14 cellular contexts compared by ENCODE assay signal in the genomic region with DNA sequence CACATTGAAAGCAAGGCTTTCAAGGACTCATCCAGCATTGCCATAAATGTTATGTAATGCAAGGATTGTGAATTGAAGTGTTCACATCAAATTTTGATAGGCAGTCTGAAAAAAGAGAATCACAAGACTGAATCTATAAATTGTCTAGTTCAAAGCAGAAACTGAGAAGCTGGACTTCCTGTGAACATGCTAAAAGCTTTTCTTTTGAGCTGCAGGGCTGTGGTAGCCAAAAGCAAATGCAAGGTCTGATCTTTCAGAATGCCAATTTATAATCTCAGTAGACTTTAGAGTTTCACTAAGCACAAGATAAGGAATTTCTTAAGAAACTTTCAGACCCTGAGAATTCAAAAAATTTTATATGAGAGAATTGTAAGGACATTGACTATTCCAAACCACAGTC.
DNase-seq lines count a peak whose midpoint lies in the region; ATAC-seq and TF ChIP-seq lines count a peak whose summit lies in the region.
"Had no signal": no experiment of that assay in that cellular context is flagged by ENCODE, and none has a peak within 500 bp of the region (broad histone marks: within the 10 kb centered on the region; RNA-seq: fewer than 3 reads in every experiment).

No MANE protein-coding gene starts in this region.

- TF ChIP-seq CTCF in A673 (conservative IDR thresholded peaks at IDR 0.05; ENCODE audit: low read depth, low read length) (no peak), MM.1S (IDR thresholded peaks at IDR 0.05; ENCODE audit: low read length) (no peak), neural cell (IDR thresholded peaks at IDR 0.05; ENCODE audit: poor library complexity, severe bottlenecking) (no peak)

- H3K4me3 ChIP-seq in A673 (ENCODE audit: low read depth, low read length, poor library complexity, severe bottlenecking) (no peak overlapping the region), MM.1S (ENCODE audit: low read length) (no peak overlapping the region), neural cell (ENCODE audit: low read length) (no peak overlapping the region), aorta (ENCODE audit: low read length in 2 of 2) (no peak overlapping the region)
- H3K4me3 ChIP-seq: GM23338 had no signal

- H3K9me2 ChIP-seq in MM.1S (replicated peaks; ENCODE audit: insufficient read depth, low read length) (no peaks in the 10 kb centered on the region), neural cell (ENCODE audit: insufficient read depth, low read length) (no peaks in the 10 kb centered on the region)

- H3K9ac ChIP-seq in MM.1S (ENCODE audit: low read length), result no peak overlapping the region
- no peak overlapping the region for H3K9ac ChIP-seq in neural cell (ENCODE audit: low read length)

- H2AFZ ChIP-seq in MM.1S (ENCODE audit: low read length) (no peak overlapping the region), neural cell (ENCODE audit: low read depth, low read length) (no peak overlapping the region)
- H2AFZ ChIP-seq: GM23338 had no signal

- H3K36me3 ChIP-seq in A673 (ENCODE audit: insufficient read depth, low read length, poor library complexity, severe bottlenecking) (peaks cover 13% of the 10 kb centered on the region), MM.1S (replicated peaks; ENCODE audit: insufficient read depth, low read length) (no peaks in the 10 kb centered on the region), neural cell (ENCODE audit: insufficient read depth, low read length) (no peaks in the 10 kb centered on the region), aorta (ENCODE audit: control insufficient read depth in 1 of 2, insufficient read depth in 2 of 2, low read length in 1 of 2) (no peaks in the 10 kb centered on the region)

- H3K79me2 ChIP-seq in MM.1S (ENCODE audit: low read length) (no peaks in the 10 kb centered on the region), neural cell (replicated peaks; ENCODE audit: insufficient read depth, low read length) (no peaks in the 10 kb centered on the region)

- intact Hi-C loops in A673 (cut with micrococcal nuclease; ENCODE audit: unreplicated experiment) (no loop called here), aorta (cut with DNase I) (no loop called here)

- POLR2A ChIA-PET in A673 (lab: Charles Lee; ENCODE audit: low non-redundant PET), result no interaction called here

- peak; percentile 65 for ATAC-seq in aorta (ENCODE audit: low FRiP score)
- ATAC-seq: GM23338, HepG2 had no signal

- H3F3A ChIP-seq in MM.1S (ENCODE audit: insufficient read depth, low read length) (no peaks in the 10 kb centered on the region), neural cell (ENCODE audit: insufficient read depth, low read length, poor library complexity, severe bottlenecking) (no peaks in the 10 kb centered on the region)

- peak overlapping the region; percentile 10; the same call in 1 of the 2 replicates for H3K4me2 ChIP-seq in MM.1S (ENCODE audit: low read depth, low read length)
- no peak overlapping the region for H3K4me2 ChIP-seq in neural cell (ENCODE audit: low read length)
- H3K4me2 ChIP-seq: GM23338 had no signal

- H3K9me3 ChIP-seq in A673 (ENCODE audit: low read depth, low read length, poor library complexity, severe bottlenecking) (peaks cover 7% of the 10 kb centered on the region), MM.1S (replicated peaks; ENCODE audit: insufficient read depth, low read length) (no peaks in the 10 kb centered on the region), neural cell (ENCODE audit: low read length) (no peaks in the 10 kb centered on the region), aorta (ENCODE audit: control insufficient read depth, low read length) (no peaks in the 10 kb centered on the region)
- H3K9me3 ChIP-seq: Caco-2 had no signal

- H3K4me1 ChIP-seq in A673 (ENCODE audit: insufficient read depth, low read length, poor library complexity, severe bottlenecking) (peaks cover 6% of the 10 kb centered on the region), MM.1S (ENCODE audit: low read length) (peaks cover 11% of the 10 kb centered on the region), aorta (ENCODE audit: control insufficient read depth in 1 of 2, insufficient read depth in 2 of 2, low read length in 2 of 2) (no peaks in the 10 kb centered on the region)
- H3K4me1 ChIP-seq: Caco-2 had no signal

- H3K27me3 ChIP-seq in A673 (replicated peaks; ENCODE audit: insufficient read depth, low read depth, low read length, poor library complexity) (no peaks in the 10 kb centered on the region), MM.1S (replicated peaks; ENCODE audit: insufficient read depth, low read length) (no peaks in the 10 kb centered on the region), neural cell (ENCODE audit: insufficient read depth, low read depth, low read length) (no peaks in the 10 kb centered on the region), aorta (ENCODE audit: control insufficient read depth in 1 of 2, insufficient read depth in 2 of 2, low read length in 1 of 2) (no peaks in the 10 kb centered on the region)

- peak overlapping the region; percentile 35 for H3K27ac ChIP-seq in A673 (ENCODE audit: low read depth, low read length, poor library complexity, severe bottlenecking)
- H3K27ac ChIP-seq in MM.1S (ENCODE audit: low read length), result peak overlapping the region; percentile 22; the same call in 1 of the 2 replicates
- H3K27ac ChIP-seq in neural cell (ENCODE audit: low read length), result no peak overlapping the region
- H3K27ac ChIP-seq in aorta (ENCODE audit: low read depth in 1 of 2, low read length in 2 of 2), result no peak overlapping the region
- H3K27ac ChIP-seq: C4-2B had no signal

- H4K20me1 ChIP-seq in MM.1S (ENCODE audit: insufficient read depth, low read length), result no peaks in the 10 kb centered on the region
- no peaks in the 10 kb centered on the region for H4K20me1 ChIP-seq in neural cell (ENCODE audit: insufficient read depth)

- peak; percentile 68 for TF ChIP-seq EP300 in neural cell (conservative IDR thresholded peaks at IDR 0.05; ENCODE audit: poor library complexity, severe bottlenecking)

- CTCF ChIA-PET in A673 (lab: Charles Lee), result no interaction called here

- no peak for TF ChIP-seq RAD21 in neural cell (conservative IDR thresholded peaks at IDR 0.05)

- DNase-seq in A673 (ENCODE audit: low spot score) (no peak), MM.1S (peak; percentile 74), aorta (no peak), Ammon's horn (ENCODE audit: low spot score) (no peak), DMS153 (lab: John Stamatoyannopoulos, UW) (no peak)
- DNase-seq: ACHN; Caco-2; CD4-positive, alpha-beta T cell; DMS79 treated with DMSO at 0.1 percent for 48 hours; GF-D8 had no signal

- BruUV-seq in A673 (replicated peaks; lab: Mats Ljungman, UMichigan), result no TSS peak

TF ChIP-seq in neural cell, 6 proteins besides CTCF, POLR2A, EP300 and RAD21:
- TF ChIP-seq MXI1 (conservative IDR thresholded peaks at IDR 0.05; ENCODE audit: poor library complexity, severe bottlenecking) (no peak), EZH2 (IDR thresholded peaks at IDR 0.05; ENCODE audit: borderline replicate concordance, insufficient read depth, low read length, poor library complexity, severe bottlenecking) (no peak), SMC3 (conservative IDR thresholded peaks at IDR 0.05; ENCODE audit: poor library complexity) (no peak), TAF1 (IDR thresholded peaks at IDR 0.05; ENCODE audit: low read depth) (no peak), POLR2AphosphoS5 (IDR thresholded peaks at IDR 0.05) (peak; percentile 33)
- TF ChIP-seq, protein P1, sequence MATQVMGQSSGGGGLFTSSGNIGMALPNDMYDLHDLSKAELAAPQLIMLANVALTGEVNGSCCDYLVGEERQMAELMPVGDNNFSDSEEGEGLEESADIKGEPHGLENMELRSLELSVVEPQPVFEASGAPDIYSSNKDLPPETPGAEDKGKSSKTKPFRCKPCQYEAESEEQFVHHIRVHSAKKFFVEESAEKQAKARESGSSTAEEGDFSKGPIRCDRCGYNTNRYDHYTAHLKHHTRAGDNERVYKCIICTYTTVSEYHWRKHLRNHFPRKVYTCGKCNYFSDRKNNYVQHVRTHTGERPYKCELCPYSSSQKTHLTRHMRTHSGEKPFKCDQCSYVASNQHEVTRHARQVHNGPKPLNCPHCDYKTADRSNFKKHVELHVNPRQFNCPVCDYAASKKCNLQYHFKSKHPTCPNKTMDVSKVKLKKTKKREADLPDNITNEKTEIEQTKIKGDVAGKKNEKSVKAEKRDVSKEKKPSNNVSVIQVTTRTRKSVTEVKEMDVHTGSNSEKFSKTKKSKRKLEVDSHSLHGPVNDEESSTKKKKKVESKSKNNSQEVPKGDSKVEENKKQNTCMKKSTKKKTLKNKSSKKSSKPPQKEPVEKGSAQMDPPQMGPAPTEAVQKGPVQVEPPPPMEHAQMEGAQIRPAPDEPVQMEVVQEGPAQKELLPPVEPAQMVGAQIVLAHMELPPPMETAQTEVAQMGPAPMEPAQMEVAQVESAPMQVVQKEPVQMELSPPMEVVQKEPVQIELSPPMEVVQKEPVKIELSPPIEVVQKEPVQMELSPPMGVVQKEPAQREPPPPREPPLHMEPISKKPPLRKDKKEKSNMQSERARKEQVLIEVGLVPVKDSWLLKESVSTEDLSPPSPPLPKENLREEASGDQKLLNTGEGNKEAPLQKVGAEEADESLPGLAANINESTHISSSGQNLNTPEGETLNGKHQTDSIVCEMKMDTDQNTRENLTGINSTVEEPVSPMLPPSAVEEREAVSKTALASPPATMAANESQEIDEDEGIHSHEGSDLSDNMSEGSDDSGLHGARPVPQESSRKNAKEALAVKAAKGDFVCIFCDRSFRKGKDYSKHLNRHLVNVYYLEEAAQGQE (IDR thresholded peaks at IDR 0.05; ENCODE audit: borderline replicate concordance), result no peak

Comparison
In these comparisons a context has a peak if more than half of its experiments do, and no peak if none do; other contexts are left out.
1. H3K27ac ChIP-seq: peak in A673 (single experiment) and MM.1S (single experiment); none in neural cell (single experiment) and aorta (0 of 2).